Comparison of ENCODE assay signal across 18 cellular contexts in the genomic region with DNA sequence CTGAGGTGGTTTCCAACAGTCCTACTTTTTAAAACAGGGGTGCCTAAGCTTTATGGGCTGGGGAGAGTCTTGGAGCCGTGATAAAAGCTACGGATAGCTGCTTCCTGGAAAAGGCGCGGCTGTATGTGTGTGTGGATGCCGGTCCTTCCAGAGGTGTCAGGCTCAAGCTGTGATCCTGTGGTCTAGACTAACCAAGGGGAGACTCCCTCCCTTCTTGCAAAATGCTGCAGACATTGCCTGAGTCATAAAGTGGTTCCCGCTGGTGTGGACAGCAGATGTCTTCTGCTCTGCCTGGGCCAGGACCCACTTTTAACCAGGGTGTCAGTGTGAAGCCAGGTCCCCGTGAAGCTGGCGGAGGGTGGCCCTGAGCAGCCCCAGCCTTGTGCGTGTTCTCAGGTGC. TPM values are rescaled to one million over a fixed set of nuclear protein-coding genes. Genes with fewer than 3 reads are reported as not detected.
A peak's percentile ranks its signal among the peaks of the same experiment; 100 is the strongest.
DNase-seq lines count a peak whose midpoint lies in the region; ATAC-seq and TF ChIP-seq lines count a peak whose summit lies in the region.
"Had no signal": no experiment of that assay in that cellular context is flagged by ENCODE, and none has a peak within 500 bp of the region (broad histone marks: within the 10 kb centered on the region; RNA-seq: fewer than 3 reads in every experiment).

No MANE protein-coding gene starts in this region.

- H3K4me1 Mint-ChIP-seq in natural killer cell treated with Interleukin-12 subunit alpha and Interleukin-12 subunit beta and Interleukin-15 and Interleukin-18, amount 100 ng/mL, for 72 hours (ENCODE audit: low read depth in 2 of 2): peaks cover 50 to 57% of the 10 kb centered on the region in 2 donors
- H3K4me1 Mint-ChIP-seq in progenitor cell of endocrine pancreas (ENCODE audit: low read depth): no peaks in the 10 kb centered on the region

- H3K36me3 ChIP-seq in spleen: peaks cover 0 to 44% (median 11%) of the 10 kb centered on the region in 6 donors
- H3K36me3 ChIP-seq in heart left ventricle: peaks cover 0 to 41% (median 27%) of the 10 kb centered on the region in 9 donors

- H3K27ac Mint-ChIP-seq in natural killer cell treated with Interleukin-12 subunit alpha and Interleukin-12 subunit beta and Interleukin-15 and Interleukin-18, amount 100 ng/mL, for 72 hours: peak overlapping the region in 1 of 2 donors; percentile 52
- H3K27ac Mint-ChIP-seq in progenitor cell of endocrine pancreas: no peak overlapping the region

- WGBS in spleen, 5 donors: 78 to 94% (median 83%) methylated on average over 8 to 9 of the region's 9 CpGs
- 77 to 84% (median 82%) methylated on average over 9 of the region's 9 CpGs for WGBS in heart left ventricle, 4 donors

- DNase-seq in ELR (ENCODE audit: low read depth) (peak; percentile 41), NB4 (ENCODE audit: low read depth) (peak; percentile 94), spleen (no peak), progenitor cell of endocrine pancreas (ENCODE audit: low spot score, unreplicated experiment) (no peak), heart left ventricle (no peak)
- DNase-seq in natural killer cell treated with Interleukin-12 subunit alpha and Interleukin-12 subunit beta and Interleukin-15 and Interleukin-18, amount 100 ng/mL, for 72 hours (ENCODE audit: low spot score): peak; percentile 88
- DNase-seq: activated CD4-positive, CD25-positive, alpha-beta regulatory T cell; activated effector memory CD4-positive, alpha-beta T cell treated with Interleukin-2 at 50 U/mL for 16 hours; anterior cingulate cortex; C1 segment of cervical spinal cord; DMS53; NCI-H748 treated with DMSO at 0.1 percent for 48 hours; retina; substantia nigra had no signal

- H3K9me3 ChIP-seq in spleen: no peaks in the 10 kb centered on the region
- no peaks in the 10 kb centered on the region for H3K9me3 ChIP-seq in heart left ventricle
- H3K9me3 ChIP-seq: esophagus muscularis mucosa had no signal

- H3K4me3 ChIP-seq in NB4 (ENCODE audit: low read depth, low read length): no peak overlapping the region
- no peak overlapping the region for H3K4me3 ChIP-seq in spleen
- no peak overlapping the region for H3K4me3 ChIP-seq in heart left ventricle
- H3K4me3 ChIP-seq: esophagus muscularis mucosa had no signal

- H3K9me3 Mint-ChIP-seq in natural killer cell treated with Interleukin-12 subunit alpha and Interleukin-12 subunit beta and Interleukin-15 and Interleukin-18, amount 100 ng/mL, for 72 hours: no peaks in the 10 kb centered on the region
- peaks cover 4% of the 10 kb centered on the region for H3K9me3 Mint-ChIP-seq in progenitor cell of endocrine pancreas (ENCODE audit: low read depth)
- H3K9me3 Mint-ChIP-seq: neural crest cell had no signal

- TF ChIP-seq POLR2A in NB4 (IDR thresholded peaks at IDR 0.05; ENCODE audit: extremely low read depth, insufficient read length) (no peak), spleen (IDR thresholded peaks at IDR 0.05) (no peak), heart left ventricle (IDR thresholded peaks at IDR 0.05) (no peak)

- no peaks in the 10 kb centered on the region for H3K27me3 Mint-ChIP-seq in natural killer cell treated with Interleukin-12 subunit alpha and Interleukin-12 subunit beta and Interleukin-15 and Interleukin-18, amount 100 ng/mL, for 72 hours
- H3K27me3 Mint-ChIP-seq in progenitor cell of endocrine pancreas: no peaks in the 10 kb centered on the region

- H3K4me1 ChIP-seq in spleen (peaks cover 5 to 25% (median 16%) of the 10 kb centered on the region in 6 donors), heart left ventricle (peaks cover 0 to 17% (median 0%) of the 10 kb centered on the region in 12 donors)
- H3K4me1 ChIP-seq: esophagus muscularis mucosa had no signal

- H3K27ac ChIP-seq in spleen: no peak overlapping the region
- H3K27ac ChIP-seq in heart left ventricle: no peak overlapping the region
- H3K27ac ChIP-seq: esophagus muscularis mucosa had no signal

- TF ChIP-seq CTCF in NB4 (IDR thresholded peaks at IDR 0.05; ENCODE audit: low read depth, low read length) (no peak), spleen (IDR thresholded peaks at IDR 0.05 in 8 of 11, conservative IDR thresholded peaks at IDR 0.05 in 3 of 11) (no peak), progenitor cell of endocrine pancreas (IDR thresholded peaks at IDR 0.05; ENCODE audit: unreplicated experiment) (no peak), heart left ventricle (IDR thresholded peaks at IDR 0.05) (no peak)

- H3K4me3 Mint-ChIP-seq in natural killer cell treated with Interleukin-12 subunit alpha and Interleukin-12 subunit beta and Interleukin-15 and Interleukin-18, amount 100 ng/mL, for 72 hours: peak overlapping the region; percentile 48
- no peak overlapping the region for H3K4me3 Mint-ChIP-seq in progenitor cell of endocrine pancreas (ENCODE audit: low read depth)
- H3K4me3 Mint-ChIP-seq: neural crest cell had no signal

- no peaks in the 10 kb centered on the region for H3K27me3 ChIP-seq in spleen (replicated peaks in 1 of 7)
- H3K27me3 ChIP-seq in heart left ventricle: no peaks in the 10 kb centered on the region
- H3K27me3 ChIP-seq: esophagus muscularis mucosa had no signal

- ATAC-seq in esophagus mucosa (peak; percentile 16), GM21717 (IDR thresholded peaks at IDR 0.05; ENCODE audit: unreplicated experiment) (no peak), heart left ventricle (no peak)
- peak; percentile 85 to 94 for ATAC-seq in natural killer cell treated with Interleukin-12 subunit alpha and Interleukin-12 subunit beta and Interleukin-15 and Interleukin-18, amount 100 ng/mL, for 72 hours

- intact Hi-C loops in spleen (cut with DNase I; ENCODE audit: low total_unique reads): no loop called here
- intact Hi-C loops in heart left ventricle (cut with DNase I): no loop called here

- H3K36me3 Mint-ChIP-seq in natural killer cell treated with Interleukin-12 subunit alpha and Interleukin-12 subunit beta and Interleukin-15 and Interleukin-18, amount 100 ng/mL, for 72 hours: no peaks in the 10 kb centered on the region
- peaks cover 26% of the 10 kb centered on the region for H3K36me3 Mint-ChIP-seq in progenitor cell of endocrine pancreas (ENCODE audit: insufficient read depth)

RNA-seq across cellular contexts. Expression of gene CCDC92, which starts 37.8 kb away (rescaled TPM):
- total RNA-seq in esophagus mucosa (9.9 TPM), spleen (10 to 100 TPM; 18.9 to 36.7 (median 28.7) TPM), progenitor cell of endocrine pancreas (57.0 and 59.1 TPM in 2 replicates), heart left ventricle (10 to 100 TPM; 37.8 to 77.6 (median 57.3) TPM)
- 10 to 100 TPM; 12.9 to 16.2 TPM for total RNA-seq in natural killer cell treated with Interleukin-12 subunit alpha and Interleukin-12 subunit beta and Interleukin-15 and Interleukin-18, amount 100 ng/mL, for 72 hours
- polyA plus RNA-seq in spleen (10 to 100 TPM; 16.0 to 27.0 (median 20.7) TPM), heart left ventricle (10 to 100 TPM; 58.1 to 86.1 TPM)

RNA-seq across cellular contexts. Expression of gene ZNF664, which starts 38.2 kb away (rescaled TPM):
- total RNA-seq in esophagus mucosa (38.4 TPM), spleen (10 to 100 TPM; 36.7 to 53.4 (median 49.7) TPM), progenitor cell of endocrine pancreas (197 and 198 TPM in 2 replicates), heart left ventricle (100 to 1,000 TPM in 1 of 9 donors, 10 to 100 TPM in 8; 59.8 to 104 (median 78.0) TPM)
- 10 to 100 TPM; 41.0 to 45.5 TPM for total RNA-seq in natural killer cell treated with Interleukin-12 subunit alpha and Interleukin-12 subunit beta and Interleukin-15 and Interleukin-18, amount 100 ng/mL, for 72 hours
- polyA plus RNA-seq in spleen (10 to 100 TPM; 12.0 to 21.6 (median 13.9) TPM), heart left ventricle (10 to 100 TPM; 43.1 to 67.4 TPM)

Comparison
In these comparisons a context has a peak if more than half of its experiments do, and no peak if none do; other contexts are left out.
1. DNase-seq: peak in ELR (single experiment), NB4 (single experiment) and natural killer cell treated with Interleukin-12 subunit alpha and Interleukin-12 subunit beta and Interleukin-15 and Interleukin-18, amount 100 ng/mL, for 72 hours (single experiment); none in spleen (single experiment), progenitor cell of endocrine pancreas (single experiment) and heart left ventricle (0 of 5).
2. ATAC-seq: peak in esophagus mucosa (single experiment) and natural killer cell treated with Interleukin-12 subunit alpha and Interleukin-12 subunit beta and Interleukin-15 and Interleukin-18, amount 100 ng/mL, for 72 hours (2 of 2); none in GM21717 (single experiment) and heart left ventricle (0 of 4).